In the genomic region with DNA sequence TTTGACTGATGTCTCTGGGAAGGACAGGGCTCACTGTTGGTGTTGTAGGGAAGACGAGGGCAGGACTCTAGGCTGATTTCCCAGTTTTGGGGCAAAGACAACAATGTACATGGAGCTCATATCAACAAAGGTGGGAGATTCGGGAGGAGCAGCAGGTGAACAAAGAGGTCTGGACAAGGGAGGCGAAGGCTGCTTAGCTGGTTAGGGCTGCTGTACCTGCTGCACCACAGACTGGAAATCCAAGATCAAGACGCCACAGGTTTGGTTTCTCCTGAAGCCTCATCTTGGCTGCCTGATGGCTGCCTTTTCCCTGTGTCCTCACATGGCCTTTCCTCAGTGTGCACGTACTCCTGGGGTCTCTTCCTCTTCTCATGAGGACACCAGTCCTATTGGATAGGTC, we compare ENCODE assay signal across 9 cellular contexts.
"Had no signal": no experiment of that assay in that cellular context is flagged by ENCODE, and none has a peak within 500 bp of the region (broad histone marks: within the 10 kb centered on the region; RNA-seq: fewer than 3 reads in every experiment).

No MANE protein-coding gene starts in this region.

- H2AFZ ChIP-seq: GM23248 had no signal

- H3K9me3 Mint-ChIP-seq: HFFc6, IgD-negative memory B cell had no signal

- H3K4me3 Mint-ChIP-seq: HFFc6, IgD-negative memory B cell had no signal

- H3K9me3 ChIP-seq: HAP-1 had no signal

- FAIRE-seq: HTR-8/SVneo had no signal

- ATAC-seq: HCT116 had no signal

- H3K4me3 ChIP-seq: GM23248, HAP-1 had no signal

- H3K4me1 ChIP-seq: HAP-1 had no signal

- H3K36me3 ChIP-seq: HAP-1 had no signal

- H3K9ac ChIP-seq: GM23248 had no signal

- H3K27ac Mint-ChIP-seq: HFFc6, IgD-negative memory B cell had no signal

- DNase-seq: GM23248, GOT3, H7, HFFc6, KBM-7 had no signal

- H3K27ac ChIP-seq: GM23248 had no signal

- H3K27me3 Mint-ChIP-seq: IgD-negative memory B cell had no signal
